Comparison of ENCODE assay signal across 18 cellular contexts in genomic region chr16:31262084-31262483, GRCh38. TPM values are rescaled to one million over a fixed set of nuclear protein-coding genes. Genes with fewer than 3 reads are reported as not detected.
A peak's percentile ranks its signal among the peaks of the same experiment; 100 is the strongest.
DNase-seq lines count a peak whose midpoint lies in the region; ATAC-seq and TF ChIP-seq lines count a peak whose summit lies in the region.
"Had no signal": no experiment of that assay in that cellular context is flagged by ENCODE, and none has a peak within 500 bp of the region (broad histone marks: within the 10 kb centered on the region; RNA-seq: fewer than 3 reads in every experiment).

No MANE protein-coding gene starts in this region.

- no peak overlapping the region for H3K4me3 ChIP-seq in psoas muscle
- H3K4me3 ChIP-seq: A549, GM23338 had no signal

- H3K36me3 Mint-ChIP-seq in activated T-cell treated with anti-CD3 and anti-CD28 coated beads, Interleukin-2, amount 50 U/mL, for 72 hours (ENCODE audit: insufficient read depth in 2 of 2): no peaks in the 10 kb centered on the region
- H3K36me3 Mint-ChIP-seq in T-helper 17 cell (ENCODE audit: low read depth) (peaks cover 2% of the 10 kb centered on the region), immature natural killer cell (peaks cover 2 to 21% (median 5%) of the 10 kb centered on the region in 3 donors)

- no peaks in the 10 kb centered on the region for H3K36me3 ChIP-seq in psoas muscle (ENCODE audit: insufficient read depth in 1 of 2, low read depth in 1 of 2)

- H3K9me3 Mint-ChIP-seq in activated T-cell treated with anti-CD3 and anti-CD28 coated beads, Interleukin-2, amount 50 U/mL, for 72 hours: no peaks in the 10 kb centered on the region
- no peaks in the 10 kb centered on the region for H3K9me3 Mint-ChIP-seq in immature natural killer cell
- H3K9me3 Mint-ChIP-seq in stimulated activated naive CD8-positive, alpha-beta T cell treated with anti-CD3 and anti-CD28 coated beads, Interleukin-15, amount 100 ng/mL, for 72 hours: no peaks in the 10 kb centered on the region
- H3K9me3 Mint-ChIP-seq: GM23338 had no signal

- no peak for TF ChIP-seq CTCF in psoas muscle (IDR thresholded peaks at IDR 0.05)

- H3K27me3 Mint-ChIP-seq in activated T-cell treated with anti-CD3 and anti-CD28 coated beads, Interleukin-2, amount 50 U/mL, for 72 hours (ENCODE audit: low read depth): no peaks in the 10 kb centered on the region
- peaks cover 15% of the 10 kb centered on the region for H3K27me3 Mint-ChIP-seq in T-helper 17 cell
- peaks cover 0 to 4% (median 2%) of the 10 kb centered on the region in 3 donors for H3K27me3 Mint-ChIP-seq in immature natural killer cell (ENCODE audit: low read depth in 3 of 3)
- peaks cover 9% of the 10 kb centered on the region for H3K27me3 Mint-ChIP-seq in stimulated activated naive CD8-positive, alpha-beta T cell treated with anti-CD3 and anti-CD28 coated beads, Interleukin-15, amount 100 ng/mL, for 72 hours

- H3K4me1 ChIP-seq in psoas muscle: no peaks in the 10 kb centered on the region

- 74 to 83% (median 78%) methylated on average over 3 of the region's 3 CpGs for WGBS in psoas muscle, 3 donors

- H3K4me1 Mint-ChIP-seq in activated T-cell treated with anti-CD3 and anti-CD28 coated beads, Interleukin-2, amount 50 U/mL, for 72 hours (ENCODE audit: low read depth): peaks cover 40% of the 10 kb centered on the region
- peaks cover 32% of the 10 kb centered on the region for H3K4me1 Mint-ChIP-seq in T-helper 17 cell
- peaks cover 69 to 74% of the 10 kb centered on the region in 2 donors for H3K4me1 Mint-ChIP-seq in immature natural killer cell
- peaks cover 38% of the 10 kb centered on the region for H3K4me1 Mint-ChIP-seq in stimulated activated naive CD8-positive, alpha-beta T cell treated with anti-CD3 and anti-CD28 coated beads, Interleukin-15, amount 100 ng/mL, for 72 hours

- no peak overlapping the region for H3K27ac ChIP-seq in psoas muscle
- H3K27ac ChIP-seq: A549, C4-2B had no signal

- no peak overlapping the region for H3K4me3 Mint-ChIP-seq in activated T-cell treated with anti-CD3 and anti-CD28 coated beads, Interleukin-2, amount 50 U/mL, for 72 hours
- no peak overlapping the region for H3K4me3 Mint-ChIP-seq in T-helper 17 cell
- H3K4me3 Mint-ChIP-seq in immature natural killer cell: peak overlapping the region; percentile 94 to 96 (median 95)
- no peak overlapping the region for H3K4me3 Mint-ChIP-seq in stimulated activated naive CD8-positive, alpha-beta T cell treated with anti-CD3 and anti-CD28 coated beads, Interleukin-15, amount 100 ng/mL, for 72 hours
- H3K4me3 Mint-ChIP-seq: GM23338 had no signal

- peak overlapping the region; percentile 67 for H3K27ac Mint-ChIP-seq in activated T-cell treated with anti-CD3 and anti-CD28 coated beads, Interleukin-2, amount 50 U/mL, for 72 hours
- peak overlapping the region; percentile 73 for H3K27ac Mint-ChIP-seq in T-helper 17 cell
- peak overlapping the region; percentile 75 to 94 (median 89) for H3K27ac Mint-ChIP-seq in immature natural killer cell
- peak overlapping the region; percentile 16 to 27 for H3K27ac Mint-ChIP-seq in stimulated activated naive CD8-positive, alpha-beta T cell treated with anti-CD3 and anti-CD28 coated beads, Interleukin-15, amount 100 ng/mL, for 72 hours
- H3K27ac Mint-ChIP-seq: GM23338 had no signal

- H3K9me3 ChIP-seq in T-helper 17 cell (ENCODE audit: control insufficient read depth, low read length, poor library complexity, severe bottlenecking) (no peaks in the 10 kb centered on the region), psoas muscle (no peaks in the 10 kb centered on the region)
- H3K9me3 ChIP-seq: A549 had no signal

- H3K27me3 ChIP-seq in psoas muscle (ENCODE audit: insufficient read depth in 3 of 3, low read length in 2 of 3): no peaks in the 10 kb centered on the region

- intact Hi-C loops in psoas muscle (cut with DNase I): no loop called here

- no peak for ATAC-seq in activated T-cell treated with anti-CD3 and anti-CD28 coated beads, Interleukin-2, amount 50 U/mL, for 72 hours (replicated peaks in 1 of 2)
- ATAC-seq in T-helper 17 cell: no peak
- no peak for ATAC-seq in stimulated activated naive CD8-positive, alpha-beta T cell treated with anti-CD3 and anti-CD28 coated beads, Interleukin-15, amount 100 ng/mL, for 72 hours
- ATAC-seq in psoas muscle: no peak
- ATAC-seq in HG03280 (IDR thresholded peaks at IDR 0.05; ENCODE audit: unreplicated experiment): no peak
- ATAC-seq: A549, GM23338, Panc1 had no signal

- no peak for DNase-seq in activated T-cell treated with anti-CD3 and anti-CD28 coated beads, Interleukin-2, amount 50 U/mL, for 72 hours
- DNase-seq in activated T-cell treated with anti-CD3 and anti-CD28 coated beads for 4 hours (no peak), T-helper 17 cell (no peak), immature natural killer cell (no peak), psoas muscle (no peak)
- DNase-seq in stimulated activated naive CD8-positive, alpha-beta T cell treated with anti-CD3 and anti-CD28 coated beads, Interleukin-15, amount 100 ng/mL, for 72 hours: no peak
- no peak for DNase-seq in stimulated activated CD4-positive, alpha-beta T cell treated with anti-CD3 and anti-CD28 coated beads, Interleukin-15, amount 100 ng/mL, for 24 hours
- DNase-seq: EL, NCI-H1048, NCI-H146, NCI-H2081, NCI-H524 had no signal

RNA-seq across cellular contexts. Expression of gene ITGAM, which starts 2.3 kb away (rescaled TPM):
- 1 to 10 TPM; 1.8 to 3.7 TPM for total RNA-seq in activated T-cell treated with anti-CD3 and anti-CD28 coated beads, Interleukin-2, amount 50 U/mL, for 72 hours
- total RNA-seq in T-helper 17 cell (10 to 100 TPM in 1 of 2 donors, 1 to 10 TPM in 1; 7.3 to 12.5 TPM), psoas muscle (1 to 10 TPM; 3.2 to 5.9 (median 3.9) TPM)
- polyA plus RNA-seq in immature natural killer cell (100 to 1,000 TPM in 1 of 3 donors, 10 to 100 TPM in 2; 70.6 to 186 (median 89.3) TPM), psoas muscle (1 to 10 TPM in 2 of 3 donors, under 1 TPM in 1; 0.52 to 2.5 (median 1.4) TPM)
- total RNA-seq: MCF 10A had no signal

RNA-seq across cellular contexts. Expression of gene PYDC1, which starts 45.1 kb away (rescaled TPM):
- total RNA-seq in activated T-cell treated with anti-CD3 and anti-CD28 coated beads, Interleukin-2, amount 50 U/mL, for 72 hours: not detected
- total RNA-seq in T-helper 17 cell: not detected
- polyA plus RNA-seq in immature natural killer cell: not detected
- total RNA-seq in psoas muscle: not detected
- polyA plus RNA-seq in psoas muscle: not detected
- total RNA-seq: GM23338, MCF 10A had no signal
- polyA plus RNA-seq: A549 had no signal

RNA-seq across cellular contexts. Expression of gene TRIM72, which starts 48.2 kb away (rescaled TPM):
- under 1 TPM in 1 of 2 donors, not detected in 1; 0.05 TPM for total RNA-seq in activated T-cell treated with anti-CD3 and anti-CD28 coated beads, Interleukin-2, amount 50 U/mL, for 72 hours
- total RNA-seq in T-helper 17 cell: under 1 TPM; 0.08 to 0.17 TPM
- not detected for polyA plus RNA-seq in immature natural killer cell
- 100 to 1,000 TPM; 155 to 236 (median 229) TPM for total RNA-seq in psoas muscle
- 100 to 1,000 TPM in 1 of 3 donors, 10 to 100 TPM in 2; 62.9 to 132 (median 64.8) TPM for polyA plus RNA-seq in psoas muscle
- total RNA-seq: MCF 10A had no signal

RNA-seq across cellular contexts. Expression of gene PYCARD, which starts 59.5 kb away (rescaled TPM):
- total RNA-seq in activated T-cell treated with anti-CD3 and anti-CD28 coated beads, Interleukin-2, amount 50 U/mL, for 72 hours: 10 to 100 TPM in 1 of 2 donors, 1 to 10 TPM in 1; 7.4 to 13.6 TPM
- 10 to 100 TPM; 17.9 to 22.1 TPM for total RNA-seq in T-helper 17 cell
- polyA plus RNA-seq in immature natural killer cell: 100 to 1,000 TPM in 2 of 3 donors, 10 to 100 TPM in 1; 91.2 to 133 (median 118) TPM
- 1 to 10 TPM; 2.6 to 3.2 (median 3.0) TPM for total RNA-seq in psoas muscle
- polyA plus RNA-seq in psoas muscle: 1 to 10 TPM; 2.1 to 4.9 (median 3.4) TPM

Comparison
In these comparisons a context has a peak if more than half of its experiments do, and no peak if none do; other contexts are left out.
1. H3K27ac Mint-ChIP-seq: peak in every context shown above with its lines; median percentile 89 in immature natural killer cell; 73 in T-helper 17 cell; 67 in activated T-cell treated with anti-CD3 and anti-CD28 coated beads, Interleukin-2, amount 50 U/mL, for 72 hours; 22 in stimulated activated naive CD8-positive, alpha-beta T cell treated with anti-CD3 and anti-CD28 coated beads, Interleukin-15, amount 100 ng/mL, for 72 hours.
2. H3K4me3 Mint-ChIP-seq: peak in immature natural killer cell (5 of 5); none in activated T-cell treated with anti-CD3 and anti-CD28 coated beads, Interleukin-2, amount 50 U/mL, for 72 hours (0 of 2), T-helper 17 cell (single experiment) and stimulated activated naive CD8-positive, alpha-beta T cell treated with anti-CD3 and anti-CD28 coated beads, Interleukin-15, amount 100 ng/mL, for 72 hours (0 of 2).
3. RNA of gene TRIM72, which starts 48.2 kb away (total RNA-seq): 155 to 236 TPM in psoas muscle; 0.08 to 0.17 TPM in T-helper 17 cell and 0.05 TPM in activated T-cell treated with anti-CD3 and anti-CD28 coated beads, Interleukin-2, amount 50 U/mL, for 72 hours; every median in the first group is over 100 times any median in the second.